Comparison of ENCODE assay signal across 20 cellular contexts in the genomic region with DNA sequence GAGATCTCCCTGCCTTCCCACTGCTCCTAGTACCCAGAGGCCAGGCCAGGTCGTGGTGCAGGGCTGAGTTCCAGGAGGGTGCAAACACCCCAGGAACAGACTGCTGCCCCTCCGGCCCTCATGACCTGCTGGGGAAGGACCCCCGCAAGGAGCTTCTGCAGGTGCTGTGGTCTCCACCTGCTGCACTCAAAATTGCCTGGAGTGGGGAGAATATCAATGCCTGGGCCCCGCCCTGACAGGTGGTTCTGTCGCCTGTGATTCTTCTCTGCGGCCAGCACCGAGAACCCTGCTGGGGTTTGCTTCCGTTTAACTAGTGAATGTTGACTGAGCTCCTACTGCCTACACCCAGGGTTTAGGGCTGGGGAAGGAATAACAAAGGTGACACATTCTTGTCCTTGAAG. TPM values are rescaled to one million over a fixed set of nuclear protein-coding genes. Genes with fewer than 3 reads are reported as not detected.
DNase-seq lines count a peak whose midpoint lies in the region; TF ChIP-seq lines count a peak whose summit lies in the region.
"Had no signal": no experiment of that assay in that cellular context is flagged by ENCODE, and none has a peak within 500 bp of the region (broad histone marks: within the 10 kb centered on the region; RNA-seq: fewer than 3 reads in every experiment).

No MANE protein-coding gene starts in this region.

- WGBS in hepatocyte (ENCODE audit: low lambda C conversion rate, missing lambda C conversion rate) = 58% methylated on average over 8 of the region's 8 CpGs

- H3K4me3 ChIP-seq in BLaER1 = no peak overlapping the region
- H3K4me3 ChIP-seq in H7 (ENCODE audit: insufficient read depth, low read depth, low read length) = no peak overlapping the region
- H3K4me3 ChIP-seq in hepatocyte = no peak overlapping the region
- H3K4me3 ChIP-seq: smooth muscle cell, upper lobe of left lung had no signal

- H3K4me1 ChIP-seq in BLaER1 (peaks cover 85% of the 10 kb centered on the region), hepatocyte (ENCODE audit: insufficient read depth) (peaks cover 24% of the 10 kb centered on the region)

- H3K9me2 ChIP-seq in hepatocyte (replicated peaks; ENCODE audit: insufficient read depth) = no peaks in the 10 kb centered on the region

- H3K4me2 ChIP-seq in BLaER1 = peak overlapping the region; percentile 67
- H3K4me2 ChIP-seq in hepatocyte = no peak overlapping the region
- H3K4me2 ChIP-seq: smooth muscle cell had no signal

- no peaks in the 10 kb centered on the region for H3K79me2 ChIP-seq in hepatocyte

- H4K20me1 ChIP-seq in BLaER1 (no peaks in the 10 kb centered on the region), hepatocyte (ENCODE audit: insufficient read depth, poor library complexity, severe bottlenecking) (no peaks in the 10 kb centered on the region)

- H3K9me3 ChIP-seq in BLaER1 = no peaks in the 10 kb centered on the region
- H3K9me3 ChIP-seq in hepatocyte (ENCODE audit: low read depth) = no peaks in the 10 kb centered on the region
- H3K9me3 ChIP-seq: upper lobe of left lung had no signal

- DNase-seq in H7 = peak; percentile 56
- peak; percentile 64 for DNase-seq in NCI-H510A treated with DMSO at 0.1 percent for 48 hours (lab: John Stamatoyannopoulos, UW)
- DNase-seq in hepatocyte (ENCODE audit: low spot score) = no peak
- DNase-seq in NCI-H1694 (lab: John Stamatoyannopoulos, UW) = no peak
- DNase-seq in globus pallidus (ENCODE audit: low spot score) = no peak
- no peak for DNase-seq in medulla oblongata (ENCODE audit: extremely low spot score)
- no peak for DNase-seq in HPDE6-E6E7 (ENCODE audit: extremely low spot score)
- DNase-seq: activated CD4-positive, alpha-beta T cell treated with anti-CD3 and anti-CD28 coated beads, Interleukin-2, amount 50 U/mL, for 1 hour; amniotic stem cell; DMS 273 treated with DMSO at 0.1 percent for 48 hours; GOT3; stimulated activated naive CD4-positive, alpha-beta T cell; T-helper 9 cell had no signal

- no peak overlapping the region for H2AFZ ChIP-seq in hepatocyte

- H3K9ac ChIP-seq in BLaER1 = no peak overlapping the region

- no peaks in the 10 kb centered on the region for H3K27me3 ChIP-seq in BLaER1
- no peaks in the 10 kb centered on the region for H3K27me3 ChIP-seq in H7 (ENCODE audit: control insufficient read depth, insufficient read depth, low read length)
- no peaks in the 10 kb centered on the region for H3K27me3 ChIP-seq in hepatocyte
- H3K27me3 ChIP-seq: upper lobe of left lung had no signal

- H3K36me3 ChIP-seq in BLaER1 (no peaks in the 10 kb centered on the region), H7 (replicated peaks; ENCODE audit: control insufficient read depth, insufficient read depth, low read length) (no peaks in the 10 kb centered on the region), hepatocyte (replicated peaks; ENCODE audit: insufficient read depth, low read depth) (no peaks in the 10 kb centered on the region)
- H3K36me3 ChIP-seq: upper lobe of left lung had no signal

- H3K27ac ChIP-seq in BLaER1 (0 out of 2 replicates have a peak overlapping the region, but pooled peaks have one; percentile 39), hepatocyte (peak overlapping the region; percentile 84)
- H3K27ac ChIP-seq: upper lobe of left lung had no signal

- TF ChIP-seq CTCF in hepatocyte (IDR thresholded peaks at IDR 0.05; ENCODE audit: poor library complexity) = no peak

RNA-seq across cellular contexts. Expression of a gene that starts 2.1 kb away (rescaled TPM):
- total RNA-seq in H7 (2014; rRNA removed; shearing (Covaris generic)) = 2.1 and 9.2 TPM in 2 replicates
- total RNA-seq in hepatocyte = 84.4 and 92.0 TPM in 2 replicates
- 589 and 696 TPM in 2 replicates for polyA plus RNA-seq in hepatocyte
- total RNA-seq: activated T-helper 2 cell treated with anti-CD3 and anti-CD28 coated beads, Interferon-gamma antibody, Interleukin-2, Interleukin-4, amounts not matched to agents 10 μg/mL and 5 μg/mL and 100 μg/mL, durations not matched to agents 14 hours and 24 hours and 36 hours; mesothelial cell of epicardium; smooth muscle cell had no signal

RNA-seq across cellular contexts. Expression of a gene that starts 33.5 kb away (rescaled TPM):
- not detected in 2 replicates for total RNA-seq in H7 (2014; rRNA removed; shearing (Covaris generic))
- 15.5 and 23.9 TPM in 2 replicates for total RNA-seq in hepatocyte
- 28.1 and 58.7 TPM in 2 replicates for polyA plus RNA-seq in hepatocyte
- total RNA-seq: activated T-helper 2 cell treated with anti-CD3 and anti-CD28 coated beads, Interferon-gamma antibody, Interleukin-2, Interleukin-4, amounts not matched to agents 10 μg/mL and 5 μg/mL and 100 μg/mL, durations not matched to agents 14 hours and 24 hours and 36 hours; glomerular endothelial cell; mesothelial cell of epicardium; omental fat pad; smooth muscle cell; upper lobe of left lung had no signal
- polyA plus RNA-seq: smooth muscle cell had no signal

RNA-seq across cellular contexts. Expression of a gene that starts 49.0 kb away (rescaled TPM):
- 1.3 TPM in 1 of 2 replicates, not detected in the other for total RNA-seq in H7 (2014; rRNA removed; shearing (Covaris generic))
- 57.4 and 84.2 TPM in 2 replicates for total RNA-seq in hepatocyte
- 140 and 221 TPM in 2 replicates for polyA plus RNA-seq in hepatocyte
- total RNA-seq: glomerular endothelial cell, mesothelial cell of epicardium, omental fat pad had no signal

Comparison
In these comparisons a context has a peak if more than half of its experiments do, and no peak if none do; other contexts are left out.
1. DNase-seq: peak in H7 (single experiment) and NCI-H510A treated with DMSO at 0.1 percent for 48 hours (single experiment); none in hepatocyte (single experiment), NCI-H1694 (single experiment), globus pallidus (single experiment), medulla oblongata (single experiment) and HPDE6-E6E7 (single experiment).
2. RNA of a gene that starts 33.5 kb away (total RNA-seq): 15.5 to 23.9 TPM in hepatocyte; not detected in H7; every median in the first group is over 10 times any median in the second.
3. RNA of a gene that starts 49.0 kb away (total RNA-seq): 57.4 to 84.2 TPM in hepatocyte; 1.3 TPM in H7; every median in the first group is over 10 times any median in the second.